2 cellular contexts compared by ENCODE assay signal in genomic region chr12:29110506-29111442, GRCh38.
TF ChIP-seq lines count a peak whose summit lies in the region.

No MANE protein-coding gene starts in this region.

TF ChIP-seq in GM12878, 131 proteins besides CTCF, POLR2A, EP300 and RAD21:
- peak; percentile 60; the same call in 1 of the 2 replicates for TF ChIP-seq SPI1 (IDR thresholded peaks at IDR 0.05; ENCODE audit: borderline replicate concordance, insufficient read depth, low read depth, low read length)
- peak; percentile 70; the same call in 1 of the 2 replicates for TF ChIP-seq RUNX3 (IDR thresholded peaks at IDR 0.05; ENCODE audit: low read length)
- no peak for TF ChIP-seq ZNF207 (IDR thresholded peaks at IDR 0.05; ENCODE audit: borderline replicate concordance)
- TF ChIP-seq IKZF2 (IDR thresholded peaks at IDR 0.05): 0 out of 4 replicates have a peak, but pooled peaks of 1 of the 2 experiments have one; percentile 26
- TF ChIP-seq MLLT1 (IDR thresholded peaks at IDR 0.05): 0 out of 2 replicates have a peak, but pooled peaks have one; percentile 51
- no peak for TF ChIP-seq BACH1 (IDR thresholded peaks at IDR 0.05; ENCODE audit: borderline replicate concordance)

TF ChIP-seq in WTC11, 78 proteins besides CTCF, POLR2A, EP300 and RAD21:
- TF ChIP-seq E2F4 (CRISPR knock-in tag; IDR thresholded peaks at IDR 0.05; ENCODE audit: borderline replicate concordance, low read depth) (no peak), ARID4B (CRISPR knock-in tag; IDR thresholded peaks at IDR 0.05; ENCODE audit: borderline replicate concordance) (no peak), ZNF396 (CRISPR knock-in tag; IDR thresholded peaks at IDR 0.05; ENCODE audit: borderline replicate concordance) (no peak), NFATC4 (CRISPR knock-in tag; IDR thresholded peaks at IDR 0.05) (no peak), GTF2I (CRISPR knock-in tag; conservative IDR thresholded peaks at IDR 0.05) (no peak), ZNF425 (CRISPR knock-in tag; conservative IDR thresholded peaks at IDR 0.05) (no peak), TEAD1 (CRISPR knock-in tag; IDR thresholded peaks at IDR 0.05) (no peak), ZNF532 (CRISPR knock-in tag; IDR thresholded peaks at IDR 0.05; ENCODE audit: borderline replicate concordance) (no peak), TEAD4 (CRISPR knock-in tag; IDR thresholded peaks at IDR 0.05) (no peak), JAZF1 (CRISPR knock-in tag; IDR thresholded peaks at IDR 0.05) (no peak), NFYB (CRISPR knock-in tag; conservative IDR thresholded peaks at IDR 0.05; ENCODE audit: low read depth) (no peak), ZBTB21 (CRISPR knock-in tag; IDR thresholded peaks at IDR 0.05; ENCODE audit: borderline replicate concordance) (no peak), TCF7 (CRISPR knock-in tag; IDR thresholded peaks at IDR 0.05; ENCODE audit: low read depth) (no peak), AFF4 (CRISPR knock-in tag; IDR thresholded peaks at IDR 0.05; ENCODE audit: borderline replicate concordance) (no peak)
TF ChIP-seq in WTC11: peak in this region for 0.
